Comparison of ENCODE assay signal across 1 cellular context in the genomic region with DNA sequence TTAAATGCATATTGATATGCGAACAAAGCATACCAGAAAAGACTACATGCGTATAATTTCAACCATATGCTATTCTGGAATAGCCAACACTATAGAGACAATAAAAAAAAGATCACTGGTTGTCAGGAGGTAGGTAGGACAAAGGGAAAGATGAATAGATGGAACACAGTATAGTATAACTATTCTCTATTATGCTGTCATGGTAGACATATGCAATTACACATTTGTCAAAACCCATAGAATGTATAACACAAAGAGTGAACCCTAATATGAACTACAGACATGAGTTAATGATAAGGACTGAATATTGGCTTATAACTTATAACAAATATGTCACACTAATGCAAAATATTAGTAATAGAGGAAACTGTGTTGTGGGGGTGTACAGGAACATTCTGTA.
"Had no signal": no experiment of that assay in that cellular context is flagged by ENCODE, and none has a peak within 500 bp of the region (broad histone marks: within the 10 kb centered on the region; RNA-seq: fewer than 3 reads in every experiment).

No MANE protein-coding gene starts in this region.

- H3K4me3 ChIP-seq: GM12878 had no signal

- ATAC-seq: GM12878 had no signal
